ENCODE assay signal across 28 cellular contexts in the genomic region with DNA sequence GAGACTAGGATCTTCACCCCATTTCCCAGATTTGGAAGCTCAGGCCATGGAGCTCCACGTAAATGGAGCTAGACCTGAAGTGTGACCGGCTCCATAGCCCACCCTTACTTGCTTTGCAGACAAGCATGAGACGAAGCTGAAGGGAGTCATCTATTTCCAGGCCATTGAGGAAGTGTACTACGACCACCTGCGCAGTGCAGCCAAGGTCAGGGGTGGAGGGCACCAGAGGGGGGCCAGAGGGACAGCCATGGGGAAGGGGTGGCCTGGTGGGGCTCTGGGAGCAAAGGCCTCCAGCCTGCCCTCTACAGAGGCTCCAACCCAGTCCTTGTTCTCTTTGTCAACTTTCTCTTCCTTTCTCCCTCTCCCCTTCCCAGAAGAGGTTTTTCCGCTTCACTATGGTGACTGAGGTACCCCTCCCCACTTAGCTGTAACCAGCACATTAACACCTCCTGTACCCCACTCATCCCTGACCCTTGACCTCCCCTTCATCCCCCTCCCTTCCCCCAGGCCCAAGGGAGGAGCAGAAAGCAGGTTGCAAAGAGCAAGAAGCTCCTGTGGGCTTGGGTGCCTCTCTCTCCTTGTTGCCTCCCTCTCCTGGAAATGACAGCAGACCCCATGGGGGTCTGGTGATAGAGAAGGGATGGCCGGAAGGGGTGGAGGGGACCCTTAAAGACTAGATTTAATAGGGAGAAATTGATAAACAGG. TPM values are rescaled to one million over a fixed set of nuclear protein-coding genes. Genes with fewer than 3 reads are reported as not detected.
"Had no signal": no experiment of that assay in that cellular context is flagged by ENCODE, and none has a peak within 500 bp of the region (broad histone marks: within the 10 kb centered on the region; RNA-seq: fewer than 3 reads in every experiment).

No MANE protein-coding gene starts in this region.

- H3K9me3 Mint-ChIP-seq: activated naive CD8-positive, alpha-beta T cell treated with anti-CD3 and anti-CD28 coated beads, Interleukin-2, amount 50 U/mL, for 24 hours; T-helper 2 cell treated with Interferon-gamma antibody and Interleukin-4, amounts not matched to agents 5 μg/mL and 100 μg/mL, for 36 hours; WTC11 had no signal

- H3K27ac ChIP-seq: ascending aorta, brain microvascular endothelial cell, cardiac muscle cell, Peyer's patch, SJSA1 had no signal

- H3K4me3 ChIP-seq: ascending aorta, cardiac muscle cell, Peyer's patch, SJSA1 had no signal

- H3K27me3 Mint-ChIP-seq: activated naive CD8-positive, alpha-beta T cell treated with anti-CD3 and anti-CD28 coated beads, Interleukin-2, amount 50 U/mL, for 24 hours had no signal

- H3K27ac Mint-ChIP-seq: activated CD8-positive, alpha-beta T cell treated with anti-CD3 and anti-CD28 coated beads, Interleukin-2, amount 10 ng/mL, durations not matched to agents 7 days and 5 days; activated naive CD8-positive, alpha-beta T cell treated with anti-CD3 and anti-CD28 coated beads, Interleukin-2, amount 50 U/mL, for 24 hours; T-helper 2 cell treated with Interferon-gamma antibody and Interleukin-4, amounts not matched to agents 5 μg/mL and 100 μg/mL, for 36 hours; WTC11 had no signal

- ATAC-seq: activated CD8-positive, alpha-beta T cell treated with anti-CD3 and anti-CD28 coated beads, Interleukin-2, amount 10 ng/mL, durations not matched to agents 7 days and 5 days; activated naive CD8-positive, alpha-beta T cell treated with anti-CD3 and anti-CD28 coated beads, Interleukin-2, amount 50 U/mL, for 24 hours; SK-N-SH treated with all-trans-retinoic acid at 6 μM for 48 hours; WTC11 had no signal

- H3K4me1 Mint-ChIP-seq: activated naive CD8-positive, alpha-beta T cell treated with anti-CD3 and anti-CD28 coated beads, Interleukin-2, amount 50 U/mL, for 24 hours had no signal

- H3K27me3 ChIP-seq: ascending aorta, brain microvascular endothelial cell, cardiac muscle cell, Peyer's patch, SJSA1 had no signal

- H3K4me3 Mint-ChIP-seq: activated CD8-positive, alpha-beta T cell treated with anti-CD3 and anti-CD28 coated beads, Interleukin-2, amount 10 ng/mL, durations not matched to agents 7 days and 5 days; activated naive CD8-positive, alpha-beta T cell treated with anti-CD3 and anti-CD28 coated beads, Interleukin-2, amount 50 U/mL, for 24 hours; T-helper 2 cell treated with Interferon-gamma antibody and Interleukin-4, amounts not matched to agents 5 μg/mL and 100 μg/mL, for 36 hours; WTC11 had no signal

- H3K9me3 ChIP-seq: ascending aorta, Peyer's patch, SJSA1 had no signal

- DNase-seq: activated CD4-positive, alpha-beta T cell treated with anti-CD3 and anti-CD28 coated beads for 48 hours; activated CD4-positive, alpha-beta T cell treated with anti-CD3 and anti-CD28 coated beads, Interleukin-2, amount 50 U/mL, for 4 hours; activated CD4-positive, CD25-positive, alpha-beta regulatory T cell treated with anti-CD3 and anti-CD28 coated beads, Interleukin-2, amount 50 U/mL, for 72 hours; activated CD8-positive, alpha-beta memory T cell treated with anti-CD3 and anti-CD28 coated beads, Interleukin-2, amount 50 U/mL, for 48 hours; activated CD8-positive, alpha-beta T cell treated with anti-CD3 and anti-CD28 coated beads, Interleukin-2, amount 10 ng/mL, durations not matched to agents 7 days and 5 days; activated naive CD4-positive, alpha-beta T cell treated with anti-CD3 and anti-CD28 coated beads, Interleukin-2, amount 50 U/mL, for 16 hours; activated naive CD8-positive, alpha-beta T cell treated with anti-CD3 and anti-CD28 coated beads, Interleukin-2, amount 50 U/mL, for 24 hours; activated T-cell treated with anti-CD3 and anti-CD28 coated beads, Interleukin-2, amount 50 U/mL, for 1 hour; amniotic stem cell; brain microvascular endothelial cell; Kasumi-1; KBM-7; NCI-H1048; NCI-H146; NCI-H187 treated with DMSO at 0.1 percent for 48 hours; NCI-H2081 treated with DMSO at 0.1 percent for 48 hours; NCI-H446; NCI-H524; Peyer's patch; SHP77; SW 1271 had no signal

RNA-seq across cellular contexts. Expression of gene TREH, which starts 23.8 kb away (rescaled TPM):
- total RNA-seq: activated CD8-positive, alpha-beta T cell treated with anti-CD3 and anti-CD28 coated beads, Interleukin-2, amount 10 ng/mL, durations not matched to agents 7 days and 5 days; ascending aorta; cardiac muscle cell; SJSA1; T-helper 1 cell treated with Interleukin-12 subunit alpha and Interleukin-12 subunit beta and Interleukin-4 antibody, amounts not matched to agents 30 ng/mL and 1 ng/mL, for 36 hours; WTC11 had no signal
